In the genomic region with DNA sequence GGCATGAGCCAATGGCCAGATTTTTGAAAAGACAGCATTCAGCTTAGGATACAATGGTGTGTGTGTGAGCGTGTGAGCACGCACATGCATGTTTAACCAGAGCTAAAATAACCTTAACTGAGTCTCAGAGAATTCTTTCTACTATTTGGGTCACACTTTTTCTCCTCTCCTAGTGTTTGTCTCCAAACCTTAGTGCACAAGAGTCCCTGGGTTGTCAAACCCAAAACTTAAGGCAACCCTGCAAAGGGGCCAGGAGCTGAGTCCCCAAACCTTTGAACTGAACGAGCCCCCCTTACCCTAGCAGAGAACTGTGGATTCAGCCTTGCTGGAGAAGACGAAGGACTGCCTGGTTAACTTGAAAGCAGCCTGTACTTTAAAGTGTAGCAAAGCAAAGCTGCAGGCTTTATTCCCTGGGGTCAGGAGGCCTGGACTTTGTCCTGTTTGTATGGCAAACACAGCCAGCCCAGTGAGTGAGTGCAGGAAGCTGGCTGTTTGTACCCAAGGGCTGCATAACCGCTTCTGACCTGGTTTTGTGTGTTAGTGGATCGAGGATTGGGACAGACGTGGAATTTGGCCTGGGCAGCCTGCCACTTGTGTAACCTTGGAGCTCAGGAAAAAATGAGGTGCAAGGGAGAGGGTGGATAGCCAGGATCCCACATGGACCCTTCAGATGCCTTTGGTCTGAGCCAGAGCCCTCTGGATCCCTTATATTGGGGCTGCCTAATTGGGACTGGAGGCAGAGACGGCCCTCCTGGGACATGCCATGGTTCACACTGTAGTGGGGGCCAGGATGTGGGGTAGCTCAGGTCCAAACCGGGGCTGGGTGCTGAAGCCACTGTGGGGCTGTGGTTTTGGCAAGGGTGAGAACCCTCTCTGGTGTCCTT, we compare ENCODE assay signal across 18 cellular contexts. TPM values are rescaled to one million over a fixed set of nuclear protein-coding genes. Genes with fewer than 3 reads are reported as not detected.
DNase-seq lines count a peak whose midpoint lies in the region; ATAC-seq, FAIRE-seq and TF ChIP-seq lines count a peak whose summit lies in the region.
"Had no signal": no experiment of that assay in that cellular context is flagged by ENCODE, and none has a peak within 500 bp of the region (broad histone marks: within the 10 kb centered on the region; RNA-seq: fewer than 3 reads in every experiment).

No MANE protein-coding gene starts in this region.

- no peak overlapping the region for H3K9ac ChIP-seq in GM12878 (ENCODE audit: control insufficient read depth, insufficient read depth, low read length)

- H3K36me3 Mint-ChIP-seq in activated CD4-positive, alpha-beta T cell treated with anti-CD3 and anti-CD28 coated beads, Interleukin-2, amount 10 ng/mL, durations not matched to agents 24 days and 14 days (ENCODE audit: low read depth): no peaks in the 10 kb centered on the region
- H3K36me3 Mint-ChIP-seq: T-cell had no signal

- FAIRE-seq in GM12878 (lab: Jason Lieb, UNC): no peak
- FAIRE-seq: G401.6 had no signal

- H3K4me1 Mint-ChIP-seq in activated CD4-positive, alpha-beta T cell treated with anti-CD3 and anti-CD28 coated beads, Interleukin-2, amount 10 ng/mL, durations not matched to agents 24 days and 14 days: peaks cover 20% of the 10 kb centered on the region

- 17% methylated on average over 9 of the region's 9 CpGs for WGBS in GM12878 (ENCODE audit: insufficient coverage, insufficient replicate concordance, low lambda C conversion rate, missing lambda C conversion rate)
- WGBS in right lobe of liver (ENCODE audit: insufficient coverage, low coverage, low lambda C conversion rate, missing lambda C conversion rate): 32% methylated on average over 9 of the region's 9 CpGs
- 27 to 47% (median 36%) methylated on average over 9 of the region's 9 CpGs for WGBS in stomach, 5 donors
- WGBS in prostate gland: 68% methylated on average over 9 of the region's 9 CpGs

- no peak overlapping the region for H3K4me2 ChIP-seq in GM12878 (ENCODE audit: control insufficient read depth, insufficient read depth)

- BruUV-seq in GM12878 (replicated peaks; lab: Mats Ljungman, UMichigan): no TSS peak

- TF ChIP-seq RAD21 in GM12878 (IDR thresholded peaks at IDR 0.05; ENCODE audit: insufficient read depth, low read depth, low read length): no peak

- H3K4me3 Mint-ChIP-seq in activated CD4-positive, alpha-beta T cell treated with anti-CD3 and anti-CD28 coated beads, Interleukin-2, amount 10 ng/mL, durations not matched to agents 24 days and 14 days: no peak overlapping the region

- no peaks in the 10 kb centered on the region for H4K20me1 ChIP-seq in GM12878 (ENCODE audit: control insufficient read depth, insufficient read depth)

- no peak overlapping the region for H3K27ac Mint-ChIP-seq in activated CD4-positive, alpha-beta T cell treated with anti-CD3 and anti-CD28 coated beads, Interleukin-2, amount 10 ng/mL, durations not matched to agents 24 days and 14 days
- H3K27ac Mint-ChIP-seq: CD4-positive, alpha-beta memory T cell had no signal

- POLR2A ChIA-PET in GM12878 (lab: Charles Lee): no interaction called here

- TF ChIP-seq CTCF in GM12878 (IDR thresholded peaks at IDR 0.05 in 2 of 3, conservative IDR thresholded peaks at IDR 0.05 in 1 of 3; ENCODE audit: control insufficient read depth in 2 of 3, extremely low read depth in 1 of 3, insufficient read depth in 1 of 3, low read depth in 3 of 3, low read length in 3 of 3): no peak
- no peak for TF ChIP-seq CTCF in right lobe of liver (IDR thresholded peaks at IDR 0.05)
- no peak for TF ChIP-seq CTCF in stomach (IDR thresholded peaks at IDR 0.05)
- no peak for TF ChIP-seq CTCF in prostate gland (IDR thresholded peaks at IDR 0.05)

- intact Hi-C loops in GM12878 (cut with micrococcal nuclease; ENCODE audit: unreplicated experiment): loop anchor here (5.0 kb wide), 1 partner anchor 63 kb away; no protein-coding TSS in a partner anchor
- intact Hi-C loops in right lobe of liver (cut with DNase I): no loop called here
- intact Hi-C loops in stomach (cut with DNase I; ENCODE audit: low total_unique reads): no loop called here
- intact Hi-C loops in prostate gland (cut with DNase I): no loop called here
- intact Hi-C loops in activated CD4-positive, alpha-beta T cell treated with anti-CD3 and anti-CD28 coated beads, Interleukin-2, amount 10 ng/mL, durations not matched to agents 24 days and 14 days (cut with micrococcal nuclease): loop anchor here (10.0 kb wide), 1 partner anchor 735 kb away; a partner anchor contains a TSS

- H3K27me3 ChIP-seq in GM12878 (replicated peaks in 1 of 2; ENCODE audit: control insufficient read depth in 2 of 2, insufficient read depth in 2 of 2, low read length in 1 of 2) (peaks cover 0 to 2% of the 10 kb centered on the region in 2 experiments; a peak in 2 of 4 replicates), right lobe of liver (no peaks in the 10 kb centered on the region), stomach (peaks cover 0 to 7% (median 0%) of the 10 kb centered on the region in 3 donors), prostate gland (replicated peaks; ENCODE audit: insufficient read depth) (no peaks in the 10 kb centered on the region)

- no peaks in the 10 kb centered on the region for H3K9me3 Mint-ChIP-seq in activated CD4-positive, alpha-beta T cell treated with anti-CD3 and anti-CD28 coated beads, Interleukin-2, amount 10 ng/mL, durations not matched to agents 24 days and 14 days
- H3K9me3 Mint-ChIP-seq: CD4-positive, alpha-beta memory T cell; T-cell had no signal

- H3K27me3 Mint-ChIP-seq in activated CD4-positive, alpha-beta T cell treated with anti-CD3 and anti-CD28 coated beads, Interleukin-2, amount 10 ng/mL, durations not matched to agents 24 days and 14 days: peaks cover 25% of the 10 kb centered on the region

- H3K36me3 ChIP-seq in GM12878 (ENCODE audit: control insufficient read depth in 2 of 2, insufficient read depth in 2 of 2, low read length in 1 of 2) (no peaks in the 10 kb centered on the region), right lobe of liver (peaks cover 0 to 11% (median 4%) of the 10 kb centered on the region in 4 donors), stomach (peaks cover 0 to 5% (median 2%) of the 10 kb centered on the region in 4 donors), prostate gland (no peaks in the 10 kb centered on the region)
- H3K36me3 ChIP-seq: esophagus muscularis mucosa, lower lobe of right lung had no signal

- TF ChIP-seq POLR2A in GM12878 (IDR thresholded peaks at IDR 0.05; ENCODE audit: low read depth, low read length) (no peak), right lobe of liver (IDR thresholded peaks at IDR 0.05) (peak; percentile 73), stomach (IDR thresholded peaks at IDR 0.05) (no peak), prostate gland (IDR thresholded peaks at IDR 0.05) (no peak)

- in situ Hi-C loops in GM12878 (cut with MboI): loop anchor here (5.0 kb wide), 1 partner anchor 148 kb away; no protein-coding TSS in a partner anchor

- DNase-seq in HT-29 (ENCODE audit: low spot score) (peak; percentile 60), GM12878 (ENCODE audit: low read depth, low spot score) (no peak), right lobe of liver (peak; percentile 84 to 95 (median 90)), stomach (peak; percentile 93), prostate gland (ENCODE audit: low spot score) (no peak), AML-193 (lab: John Stamatoyannopoulos, UW) (no peak)
- DNase-seq in activated CD4-positive, alpha-beta T cell treated with anti-CD3 and anti-CD28 coated beads, Interleukin-2, amount 10 ng/mL, durations not matched to agents 24 days and 14 days: no peak
- DNase-seq: activated CD4-positive, alpha-beta T cell treated with anti-CD3 and anti-CD28 coated beads, Interleukin-2, amount 50 U/mL, for 1 hour; activated naive CD4-positive, alpha-beta T cell; CD4-positive, alpha-beta memory T cell; lower lobe of right lung; NCI-H1694; NCI-H510A treated with DMSO at 0.1 percent for 48 hours; RPMI8226 had no signal

- no peak for TF ChIP-seq EP300 in GM12878 (IDR thresholded peaks at IDR 0.05; ENCODE audit: borderline replicate concordance in 1 of 2, control insufficient read depth in 1 of 2, low read depth in 2 of 2, low read length in 2 of 2)
- no peak for TF ChIP-seq EP300 in stomach (IDR thresholded peaks at IDR 0.05)

- CTCF ChIA-PET in GM12878 (lab: Yijun Ruan, JAX): interaction anchor here (0.8 to 2.5 kb wide), 10 partner anchors 9 to 226 kb away, joined by 3 to 9 read pairs (median 4); no protein-coding TSS in a partner anchor

- no peak overlapping the region for H2AFZ ChIP-seq in GM12878 (ENCODE audit: control insufficient read depth, low read depth, low read length)

- no peak for ATAC-seq in GM12878
- peak; percentile 65 to 82 (median 74) for ATAC-seq in right lobe of liver
- ATAC-seq: lower lobe of right lung, T-cell had no signal

- H3K4me1 ChIP-seq in GM12878 (ENCODE audit: control insufficient read depth, insufficient read depth, low read length) (peaks cover 8% of the 10 kb centered on the region; the same call in 1 of the 2 replicates), right lobe of liver (peaks cover 0 to 75% (median 35%) of the 10 kb centered on the region in 4 donors), stomach (peaks cover 39 to 61% (median 58%) of the 10 kb centered on the region in 4 donors), prostate gland (replicated peaks) (peaks cover 4% of the 10 kb centered on the region)

- RAD21 ChIA-PET in GM12878 (lab: Charles Lee; ENCODE audit: unreplicated experiment): interaction anchor here (1.1 kb wide), 1 partner anchor 226 kb away, joined by 4 read pairs; no protein-coding TSS in a partner anchor

- H3K4me3 ChIP-seq in GM12878: no peak overlapping the region
- H3K4me3 ChIP-seq in right lobe of liver: peak overlapping the region in 2 of 3 donors; percentile 32 to 35
- H3K4me3 ChIP-seq in stomach: no peak overlapping the region
- no peak overlapping the region for H3K4me3 ChIP-seq in prostate gland
- H3K4me3 ChIP-seq: esophagus muscularis mucosa, lower lobe of right lung had no signal

- SMC1A ChIA-PET in GM12878 (lab: Charles Lee; ENCODE audit: uncharacterized antibody, unreplicated experiment): interaction anchor here (1.3 kb wide), 1 partner anchor 226 kb away, joined by 3 read pairs; no protein-coding TSS in a partner anchor

- H3K9me3 ChIP-seq in GM12878 (replicated peaks; ENCODE audit: control insufficient read depth, insufficient read depth, low read length): no peaks in the 10 kb centered on the region
- H3K9me3 ChIP-seq in right lobe of liver: no peaks in the 10 kb centered on the region
- no peaks in the 10 kb centered on the region for H3K9me3 ChIP-seq in stomach
- no peaks in the 10 kb centered on the region for H3K9me3 ChIP-seq in prostate gland
- H3K9me3 ChIP-seq: esophagus muscularis mucosa, lower lobe of right lung had no signal

- no peaks in the 10 kb centered on the region for H3K79me2 ChIP-seq in GM12878 (ENCODE audit: control insufficient read depth, insufficient read depth, low read length)

- no peak overlapping the region for H3K27ac ChIP-seq in GM12878 (ENCODE audit: control insufficient read depth, insufficient read depth)
- peak overlapping the region; percentile 45 to 85 (median 66) for H3K27ac ChIP-seq in right lobe of liver
- H3K27ac ChIP-seq in stomach: peak overlapping the region; percentile 71 to 87 (median 84)
- H3K27ac ChIP-seq in prostate gland: peak overlapping the region in 1 of 2 donors; percentile 20
- H3K27ac ChIP-seq: esophagus muscularis mucosa, lower lobe of right lung had no signal

RNA-seq across cellular contexts. Expression of a gene that starts 6.4 kb away (rescaled TPM):
- total RNA-seq in HT-29 (2014; rRNA removed; shearing (Covaris generic)): 72.0 and 93.3 TPM in 2 replicates
- total RNA-seq in GM12878 (2013; cell fraction: nucleolus; rRNA removed): 88.5 and 91.8 TPM in 2 replicates
- total RNA-seq in GM12878 (2014; rRNA removed) (104 and 110 TPM in 2 replicates), GM12878 (2014; rRNA removed; fragmentation: Illumina TruSeq; extraction: Trizol) (117 and 120 TPM in 2 replicates), GM12878 (2021) (109 and 117 TPM in 2 replicates), right lobe of liver (10 to 100 TPM; 46.4 to 62.3 (median 55.5) TPM), stomach (10 to 100 TPM; 34.6 to 96.4 (median 43.8) TPM), prostate gland (10 to 100 TPM; 47.1 to 73.1 TPM)
- 31.5 TPM for polyA plus RNA-seq in GM12878 (2011; ENCODE audit: low read depth)
- polyA plus RNA-seq in GM12878 (2011; rRNA removed) (139 and 176 TPM in 2 replicates), GM12878 (2014; fragmentation: Illumina TruSeq; extraction: Trizol) (142 and 159 TPM in 2 replicates), GM12878 (2014; fragmentation: Nextera tagmentation; extraction: Ambion mirVana) (100 to 1,000 TPM in 1 of 2 experiments, 10 to 100 TPM in 1; 96.4 to 220 TPM), GM12878 (2014; rRNA removed) (80.4 and 87.4 TPM in 2 replicates), GM12878 (2016; fragmentation: Nextera tagmentation; extraction: Ambion mirVana) (100 to 1,000 TPM; 162 to 165 TPM), stomach (10 to 100 TPM; 31.9 to 50.7 (median 47.4) TPM)
- polyA plus RNA-seq in GM12878 (2011; cell fraction: cytosol; rRNA removed): 142 and 159 TPM in 2 replicates
- polyA plus RNA-seq in GM12878 (2011; cell fraction: nucleus; rRNA removed): 73.5 and 85.9 TPM in 2 replicates
- polyA plus RNA-seq in GM12878 (2012): 45.3 and 53.4 TPM in 2 replicates
- polyA minus RNA-seq in GM12878 (2011; rRNA and poly(A)+ RNA removed): 249 and 446 TPM in 2 replicates
- 42.6 and 49.5 TPM in 2 replicates for polyA minus RNA-seq in GM12878 (2011; cell fraction: cytosol; rRNA and poly(A)+ RNA removed)
- polyA minus RNA-seq in GM12878 (2011; cell fraction: nucleus; rRNA and poly(A)+ RNA removed): 42.8 and 75.7 TPM in 2 replicates
- 200 and 203 TPM in 2 replicates for total RNA-seq in activated CD4-positive, alpha-beta T cell treated with anti-CD3 and anti-CD28 coated beads, Interleukin-2, amount 10 ng/mL, durations not matched to agents 24 days and 14 days

RNA-seq across cellular contexts. Expression of a gene that starts 12.9 kb away (rescaled TPM):
- 2.1 and 4.1 TPM in 2 replicates for total RNA-seq in HT-29 (2014; rRNA removed; shearing (Covaris generic))
- total RNA-seq in GM12878 (2013; cell fraction: nucleolus; rRNA removed): 0.20 and 0.25 TPM in 2 replicates
- total RNA-seq in GM12878 (2014; rRNA removed) (under 0.01 TPM in 1 of 2 replicates, not detected in the other), GM12878 (2014; rRNA removed; fragmentation: Illumina TruSeq; extraction: Trizol) (not detected in 2 replicates), GM12878 (2021) (0.08 and 0.18 TPM in 2 replicates), right lobe of liver (100 to 1,000 TPM in 2 of 6 experiments, 10 to 100 TPM in 4; 76.0 to 167 (median 85.9) TPM), stomach (10 to 100 TPM in 1 of 5 donors, 1 to 10 TPM in 3, not detected in 1; 4.0 to 41.4 (median 7.2) TPM), prostate gland (10 to 100 TPM in 1 of 2 donors, 1 to 10 TPM in 1; 7.2 to 13.0 TPM)
- 0.26 TPM for polyA plus RNA-seq in GM12878 (2011; ENCODE audit: low read depth)
- polyA plus RNA-seq in GM12878 (2011; rRNA removed) (0.23 and 0.29 TPM in 2 replicates), GM12878 (2014; fragmentation: Illumina TruSeq; extraction: Trizol) (not detected in 2 replicates), GM12878 (2014; fragmentation: Nextera tagmentation; extraction: Ambion mirVana) (not detected), GM12878 (2014; rRNA removed) (0.03 TPM in 1 of 2 replicates, not detected in the other), GM12878 (2016; fragmentation: Nextera tagmentation; extraction: Ambion mirVana) (not detected), stomach (1 to 10 TPM; 3.3 to 7.6 (median 7.3) TPM)
- 0.22 and 0.81 TPM in 2 replicates for polyA plus RNA-seq in GM12878 (2011; cell fraction: cytosol; rRNA removed)
- polyA plus RNA-seq in GM12878 (2011; cell fraction: nucleus; rRNA removed): 0.53 and 0.73 TPM in 2 replicates
- 0.32 and 0.48 TPM in 2 replicates for polyA plus RNA-seq in GM12878 (2012)
- 0.37 and 0.46 TPM in 2 replicates for polyA minus RNA-seq in GM12878 (2011; rRNA and poly(A)+ RNA removed)
- polyA minus RNA-seq in GM12878 (2011; cell fraction: cytosol; rRNA and poly(A)+ RNA removed): 0.94 TPM in 1 of 2 replicates, not detected in the other
- polyA minus RNA-seq in GM12878 (2011; cell fraction: nucleus; rRNA and poly(A)+ RNA removed): 0.24 TPM in 1 of 2 replicates, not detected in the other
- total RNA-seq in activated CD4-positive, alpha-beta T cell treated with anti-CD3 and anti-CD28 coated beads, Interleukin-2, amount 10 ng/mL, durations not matched to agents 24 days and 14 days: 0.63 and 0.66 TPM in 2 replicates
- total RNA-seq: CD4-positive, alpha-beta memory T cell; pulmonary artery endothelial cell had no signal
- polyA plus RNA-seq: CD4-positive, alpha-beta memory T cell had no signal

RNA-seq across cellular contexts. Expression of a gene that starts 54.3 kb away (rescaled TPM):
- not detected in 2 replicates for total RNA-seq in HT-29 (2014; rRNA removed; shearing (Covaris generic))
- total RNA-seq in GM12878 (2013; cell fraction: nucleolus; rRNA removed): 0.71 TPM in 1 of 2 replicates, not detected in the other
- total RNA-seq in GM12878 (2014; rRNA removed) (not detected in 2 replicates), GM12878 (2014; rRNA removed; fragmentation: Illumina TruSeq; extraction: Trizol) (not detected in 2 replicates), GM12878 (2021) (0.19 TPM in 1 of 2 replicates, not detected in the other), right lobe of liver (not detected), stomach (not detected), prostate gland (1 to 10 TPM in 1 of 2 donors, not detected in 1; 1.8 TPM)
- polyA plus RNA-seq in GM12878 (2011; ENCODE audit: low read depth): not detected
- polyA plus RNA-seq in GM12878 (2011; rRNA removed) (not detected in 2 replicates), GM12878 (2014; fragmentation: Illumina TruSeq; extraction: Trizol) (not detected in 2 replicates), GM12878 (2014; fragmentation: Nextera tagmentation; extraction: Ambion mirVana) (not detected), GM12878 (2014; rRNA removed) (0.22 TPM in 1 of 2 replicates, not detected in the other), GM12878 (2016; fragmentation: Nextera tagmentation; extraction: Ambion mirVana) (not detected), stomach (not detected)
- not detected in 2 replicates for polyA plus RNA-seq in GM12878 (2011; cell fraction: cytosol; rRNA removed)
- not detected in 2 replicates for polyA plus RNA-seq in GM12878 (2011; cell fraction: nucleus; rRNA removed)
- not detected in 2 replicates for polyA plus RNA-seq in GM12878 (2012)
- not detected in 2 replicates for polyA minus RNA-seq in GM12878 (2011; rRNA and poly(A)+ RNA removed)
- not detected in 2 replicates for polyA minus RNA-seq in GM12878 (2011; cell fraction: cytosol; rRNA and poly(A)+ RNA removed)
- not detected in 2 replicates for polyA minus RNA-seq in GM12878 (2011; cell fraction: nucleus; rRNA and poly(A)+ RNA removed)
- total RNA-seq in activated CD4-positive, alpha-beta T cell treated with anti-CD3 and anti-CD28 coated beads, Interleukin-2, amount 10 ng/mL, durations not matched to agents 24 days and 14 days: not detected in 2 replicates
- total RNA-seq: CD4-positive, alpha-beta memory T cell; esophagus muscularis mucosa; lower lobe of right lung; pulmonary artery endothelial cell; T-cell had no signal
- polyA plus RNA-seq: CD4-positive, alpha-beta memory T cell had no signal

Comparison
In these comparisons a context has a peak if more than half of its experiments do, and no peak if none do; other contexts are left out.
1. DNase-seq: peak in HT-29 (single experiment), right lobe of liver (3 of 3) and stomach (single experiment); none in GM12878 (single experiment), prostate gland (single experiment), activated CD4-positive, alpha-beta T cell treated with anti-CD3 and anti-CD28 coated beads, Interleukin-2, amount 10 ng/mL, durations not matched to agents 24 days and 14 days (single experiment) and AML-193 (0 of 2).
2. H3K4me3 ChIP-seq: peak in right lobe of liver (2 of 3); none in GM12878 (single experiment), stomach (0 of 4) and prostate gland (0 of 2).
3. intact Hi-C loops: an anchor here in GM12878 (5.0 kb wide) and activated CD4-positive, alpha-beta T cell treated with anti-CD3 and anti-CD28 coated beads, Interleukin-2, amount 10 ng/mL, durations not matched to agents 24 days and 14 days (10.0 kb wide); none called in right lobe of liver, stomach and prostate gland.